In the genomic region with DNA sequence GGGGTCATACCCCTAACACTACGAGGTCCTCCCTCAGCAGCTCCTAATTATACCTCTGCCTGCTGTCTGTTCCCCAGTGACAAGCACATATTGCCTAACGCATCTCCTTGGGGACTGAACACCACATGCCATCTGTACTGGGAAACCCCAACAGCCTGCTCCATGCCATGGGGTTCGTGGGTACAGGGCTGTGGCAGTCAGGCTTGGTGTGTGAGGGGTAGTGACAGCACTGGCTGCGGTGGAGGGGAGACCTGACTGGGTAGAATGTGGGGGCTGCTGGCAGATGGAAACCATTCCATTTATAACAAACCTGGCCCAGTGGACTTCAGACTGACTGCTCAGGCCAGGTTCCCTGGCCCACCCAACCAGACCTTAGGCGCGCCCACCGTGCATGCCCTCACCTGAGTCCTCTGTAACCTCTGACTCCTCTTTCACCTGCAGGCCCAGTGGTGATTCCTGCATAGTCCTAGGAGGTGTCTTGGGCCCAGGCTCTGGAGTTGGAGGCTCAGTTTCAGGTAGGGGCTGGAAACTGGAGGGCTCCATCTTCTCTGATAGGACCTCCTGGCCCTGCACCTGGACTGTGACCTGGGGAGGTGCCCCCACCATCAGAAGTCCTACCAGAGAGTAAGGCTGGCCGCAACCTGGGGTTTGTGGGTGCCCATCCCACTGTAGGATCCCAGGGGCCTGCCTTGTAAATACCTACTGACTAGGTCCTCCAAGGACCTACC, we compare ENCODE assay signal across 20 cellular contexts. TPM values are rescaled to one million over a fixed set of nuclear protein-coding genes. Genes with fewer than 3 reads are reported as not detected.
A peak's percentile ranks its signal among the peaks of the same experiment; 100 is the strongest.
DNase-seq lines count a peak whose midpoint lies in the region; FAIRE-seq and TF ChIP-seq lines count a peak whose summit lies in the region.
"Had no signal": no experiment of that assay in that cellular context is flagged by ENCODE, and none has a peak within 500 bp of the region (broad histone marks: within the 10 kb centered on the region; RNA-seq: fewer than 3 reads in every experiment).

No MANE protein-coding gene starts in this region.

- no peak overlapping the region for H3K27ac Mint-ChIP-seq in CD14-positive monocyte
- H3K27ac Mint-ChIP-seq: immature natural killer cell had no signal

- H3K4me3 ChIP-seq in adrenal gland (no peak overlapping the region), neutrophil (ENCODE audit: low read depth in 1 of 2, low read length in 1 of 2) (no peak overlapping the region), small intestine (ENCODE audit: low read depth in 1 of 2, low read length in 2 of 2) (no peak overlapping the region), coronary artery (no peak overlapping the region)
- H3K4me3 ChIP-seq: HAP-1 had no signal

- no peak overlapping the region for H3K4me3 Mint-ChIP-seq in CD14-positive monocyte
- H3K4me3 Mint-ChIP-seq: immature natural killer cell; naive thymus-derived CD8-positive, alpha-beta T cell had no signal

- H3K27ac ChIP-seq in adrenal gland: no peak overlapping the region
- H3K27ac ChIP-seq in neutrophil: peak overlapping the region; percentile 98
- no peak overlapping the region for H3K27ac ChIP-seq in small intestine (ENCODE audit: low read depth in 1 of 2, low read length in 1 of 2)
- H3K27ac ChIP-seq in coronary artery: no peak overlapping the region

- peaks cover 0 to 33% of the 10 kb centered on the region in 2 donors for H3K36me3 ChIP-seq in adrenal gland (replicated peaks in 1 of 2)
- H3K36me3 ChIP-seq in neutrophil: peaks cover 28% of the 10 kb centered on the region
- H3K36me3 ChIP-seq in small intestine (ENCODE audit: control insufficient read depth in 2 of 2, insufficient read depth in 2 of 2, low read length in 2 of 2): peaks cover 0 to 3% of the 10 kb centered on the region in 2 donors
- H3K36me3 ChIP-seq: HAP-1 had no signal

- peaks cover 0 to 3% (median 0%) of the 10 kb centered on the region in 7 donors for H3K9me3 Mint-ChIP-seq in CD14-positive monocyte
- H3K9me3 Mint-ChIP-seq: immature natural killer cell; naive thymus-derived CD8-positive, alpha-beta T cell had no signal

- intact Hi-C loops in CD14-positive monocyte (cut with micrococcal nuclease): no loop called here
- intact Hi-C loops in adrenal gland (cut with DNase I): no loop called here

- H3K27me3 ChIP-seq in adrenal gland: no peaks in the 10 kb centered on the region
- no peaks in the 10 kb centered on the region for H3K27me3 ChIP-seq in neutrophil
- H3K27me3 ChIP-seq in small intestine (ENCODE audit: control insufficient read depth in 2 of 2, insufficient read depth in 2 of 2, low read length in 2 of 2): no peaks in the 10 kb centered on the region

- WGBS in adrenal gland, 4 donors: 86 to 92% (median 91%) methylated on average over 4 to 8 of the region's 8 CpGs
- WGBS in small intestine, 3 donors: 80 to 88% (median 87%) methylated on average over 8 of the region's 8 CpGs

- TF ChIP-seq CTCF in CD14-positive monocyte (IDR thresholded peaks at IDR 0.05): no peak
- TF ChIP-seq CTCF in adrenal gland (IDR thresholded peaks at IDR 0.05): no peak
- no peak for TF ChIP-seq CTCF in neutrophil (IDR thresholded peaks at IDR 0.05)
- no peak for TF ChIP-seq CTCF in coronary artery (IDR thresholded peaks at IDR 0.05)

- peaks cover 23% of the 10 kb centered on the region for H3K4me1 Mint-ChIP-seq in CD14-positive monocyte

- H3K36me3 Mint-ChIP-seq in CD14-positive monocyte: peaks cover 18 to 46% of the 10 kb centered on the region in 2 donors

- no peak for TF ChIP-seq POLR2A in adrenal gland (IDR thresholded peaks at IDR 0.05)

- peaks cover 8 to 19% of the 10 kb centered on the region in 2 donors for H3K4me1 ChIP-seq in adrenal gland (replicated peaks in 1 of 2)
- H3K4me1 ChIP-seq in neutrophil (ENCODE audit: control insufficient read depth in 1 of 2, insufficient read depth in 1 of 2, low read depth in 1 of 2, low read length in 1 of 2): peaks cover 35 to 38% of the 10 kb centered on the region in 2 experiments
- peaks cover 2 to 5% of the 10 kb centered on the region in 2 donors for H3K4me1 ChIP-seq in small intestine (ENCODE audit: control insufficient read depth in 2 of 2, insufficient read depth in 1 of 2, low read depth in 1 of 2, low read length in 1 of 2)

- peaks cover 0 to 7% (median 0%) of the 10 kb centered on the region in 3 donors for H3K27me3 Mint-ChIP-seq in CD14-positive monocyte (ENCODE audit: low read depth in 3 of 3)

- H3K9me3 ChIP-seq in adrenal gland (replicated peaks in 1 of 3) (no peaks in the 10 kb centered on the region), neutrophil (no peaks in the 10 kb centered on the region), small intestine (ENCODE audit: control insufficient read depth, low read depth) (no peaks in the 10 kb centered on the region)
- H3K9me3 ChIP-seq: HAP-1 had no signal

- no peak for FAIRE-seq in small intestine (lab: Jason Lieb, UNC)
- FAIRE-seq: GM18507 had no signal

- DNase-seq in Ammon's horn (ENCODE audit: low spot score) (peak; percentile 47), CD14-positive monocyte (ENCODE audit: low spot score) (peak; percentile 42), adrenal gland (peak in 6 of 7 donors; percentile 8 to 56 (median 22)), small intestine (no peak), AML-193 (lab: John Stamatoyannopoulos, UW) (no peak), coronary artery (ENCODE audit: low spot score) (no peak)
- DNase-seq: C1 segment of cervical spinal cord; cortex of kidney; DMS153; immature natural killer cell; mammary epithelial cell; NCI-H1436; NCI-H2227 treated with DMSO at 0.1 percent for 48 hours; SHP77 treated with DMSO at 0.1 percent for 48 hours; stimulated activated CD4-positive, alpha-beta T cell treated with anti-CD3 and anti-CD28 coated beads, Interleukin-2, amount 100 ng/mL, for 48 hours; T-helper 2 cell had no signal

RNA-seq across cellular contexts. Expression of gene MZF1, which starts 3.0 kb away (rescaled TPM):
- polyA plus RNA-seq in CD14-positive monocyte (1 to 10 TPM; 1.6 to 1.7 TPM), adrenal gland (100 to 1,000 TPM in 2 of 3 donors, 1 to 10 TPM in 1; 8.7 to 152 (median 130) TPM), small intestine (10 to 100 TPM; 17.5 to 64.0 (median 25.7) TPM)
- 10 to 100 TPM; 13.8 to 77.0 (median 33.2) TPM for total RNA-seq in adrenal gland

RNA-seq across cellular contexts. Expression of gene UBE2M, which starts 11.7 kb away (rescaled TPM):
- polyA plus RNA-seq in CD14-positive monocyte: 10 to 100 TPM in 1 of 2 donors, 1 to 10 TPM in 1; 7.8 to 14.3 TPM
- 100 to 1,000 TPM in 1 of 8 donors, 10 to 100 TPM in 7; 19.9 to 164 (median 54.6) TPM for total RNA-seq in adrenal gland
- polyA plus RNA-seq in adrenal gland: 100 to 1,000 TPM in 1 of 3 donors, 10 to 100 TPM in 2; 51.1 to 193 (median 55.6) TPM
- 10 to 100 TPM; 42.7 to 53.4 (median 45.7) TPM for polyA plus RNA-seq in small intestine

RNA-seq across cellular contexts. Expression of gene CHMP2A, which starts 15.2 kb away (rescaled TPM):
- polyA plus RNA-seq in CD14-positive monocyte: 100 to 1,000 TPM; 290 to 323 TPM
- 100 to 1,000 TPM; 146 to 246 (median 204) TPM for total RNA-seq in adrenal gland
- polyA plus RNA-seq in adrenal gland: 100 to 1,000 TPM; 273 to 560 (median 394) TPM
- polyA plus RNA-seq in small intestine: 100 to 1,000 TPM; 165 to 384 (median 304) TPM

RNA-seq across cellular contexts. Expression of gene TRIM28, which starts 26.2 kb away (rescaled TPM):
- polyA plus RNA-seq in CD14-positive monocyte (10 to 100 TPM; 16.2 to 35.0 TPM), adrenal gland (100 to 1,000 TPM; 245 to 302 (median 254) TPM), small intestine (100 to 1,000 TPM; 151 to 200 (median 155) TPM)
- total RNA-seq in adrenal gland: 100 to 1,000 TPM; 161 to 279 (median 228) TPM

RNA-seq across cellular contexts. Expression of gene ZBTB45, which starts 50.5 kb away (rescaled TPM):
- polyA plus RNA-seq in CD14-positive monocyte: 1 to 10 TPM; 2.2 to 2.6 TPM
- total RNA-seq in adrenal gland: 10 to 100 TPM; 10.2 to 20.4 (median 14.9) TPM
- 10 to 100 TPM in 1 of 3 donors, 1 to 10 TPM in 2; 1.7 to 12.6 (median 7.9) TPM for polyA plus RNA-seq in adrenal gland
- 1 to 10 TPM; 4.7 to 7.9 (median 5.9) TPM for polyA plus RNA-seq in small intestine

Comparison
In these comparisons a context has a peak if more than half of its experiments do, and no peak if none do; other contexts are left out.
1. DNase-seq: peak in Ammon's horn (single experiment), CD14-positive monocyte (single experiment) and adrenal gland (6 of 7); none in small intestine (single experiment), AML-193 (0 of 2) and coronary artery (single experiment).